In the genomic region with DNA sequence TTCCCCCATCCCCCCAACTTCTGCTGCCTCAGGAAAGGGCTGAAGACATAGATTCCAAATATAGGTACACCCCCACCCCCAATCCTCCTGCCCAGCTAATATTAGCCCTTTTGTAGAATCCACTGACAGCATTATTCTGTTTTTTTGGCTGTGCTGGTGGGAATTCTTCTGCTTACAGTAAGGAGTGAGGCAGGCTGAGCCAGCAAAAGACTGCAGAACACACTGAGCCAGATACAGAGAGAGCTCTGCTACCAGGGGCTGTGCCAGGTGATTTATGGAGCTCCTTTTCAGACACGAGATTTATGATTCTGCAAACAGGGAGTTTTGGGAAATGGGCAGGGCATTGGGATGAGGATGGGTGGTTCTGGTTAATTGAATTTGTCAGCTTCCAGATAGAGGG, we compare ENCODE assay signal across 25 cellular contexts.
"Had no signal": no experiment of that assay in that cellular context is flagged by ENCODE, and none has a peak within 500 bp of the region (broad histone marks: within the 10 kb centered on the region; RNA-seq: fewer than 3 reads in every experiment).

No MANE protein-coding gene starts in this region.

- H3K27ac ChIP-seq: ascending aorta, breast epithelium, foreskin keratinocyte, tibial artery had no signal

- H3K27me3 Mint-ChIP-seq: activated B cell treated with CpG ODN at 0.5 μM for 24 hours; activated T-cell treated with anti-CD3 and anti-CD28 coated beads, Interleukin-2, amount 50 U/mL, for 24 hours; progenitor cell of endocrine pancreas; stimulated activated naive CD8-positive, alpha-beta T cell treated with anti-CD3 and anti-CD28 coated beads, Interleukin-15, Interleukin-2, amounts not matched to agents 100 ng/mL and 50 ng/mL, for 24 hours had no signal

- H3K9me3 Mint-ChIP-seq: activated B cell treated with CpG ODN at 0.5 μM for 24 hours; activated naive CD4-positive, alpha-beta T cell treated with anti-CD3 and anti-CD28 coated beads, Interleukin-2, amount 50 U/mL, for 72 hours; activated T-helper 17 cell treated with anti-CD3 and anti-CD28 coated beads, Interleukin-2, amount 50 U/mL, for 72 hours had no signal

- ATAC-seq: activated CD4-positive, alpha-beta T cell treated with anti-CD3 and anti-CD28 coated beads for 36 hours; activated naive CD4-positive, alpha-beta T cell treated with anti-CD3 and anti-CD28 coated beads, Interleukin-2, amount 50 U/mL, for 72 hours; activated T-helper 17 cell treated with anti-CD3 and anti-CD28 coated beads, Interleukin-2, amount 50 U/mL, for 72 hours; foreskin keratinocyte; mucosa of descending colon; T-helper 17 cell had no signal

- H3K36me3 ChIP-seq: ascending aorta, breast epithelium, tibial artery had no signal

- DNase-seq: activated B cell treated with CpG ODN at 0.5 μM for 24 hours; activated CD4-positive, alpha-beta T cell treated with anti-CD3 and anti-CD28 coated beads for 36 hours; activated CD4-positive, alpha-beta T cell treated with anti-CD3 and anti-CD28 coated beads, Interleukin-2, amount 50 U/mL, for 4 hours; activated CD8-positive, alpha-beta memory T cell treated with anti-CD3 and anti-CD28 coated beads for 24 hours; activated CD8-positive, alpha-beta memory T cell treated with anti-CD3 and anti-CD28 coated beads, Interleukin-2, amount 50 U/mL, for 4 hours; activated T-cell treated with anti-CD3 and anti-CD28 coated beads, Interleukin-2, amount 50 U/mL, for 24 hours; effector CD4-positive, alpha-beta T cell; erythroblast; foreskin keratinocyte; hippocampal formation; mesenchymal stem cell; mucosa of descending colon; stimulated activated CD4-positive, alpha-beta T cell treated with anti-CD3 and anti-CD28 coated beads, Interleukin-12 subunit alpha, Interleukin-12 subunit beta, amount 100 ng/mL, for 4 hours; stimulated activated CD4-positive, alpha-beta T cell treated with anti-CD3 and anti-CD28 coated beads, Interleukin-4, amount 100 ng/mL, for 4 hours; substantia nigra; SW 1271; T-helper 17 cell; tibial artery had no signal

- H3K27ac Mint-ChIP-seq: activated B cell treated with CpG ODN at 0.5 μM for 24 hours; activated CD4-positive, alpha-beta T cell treated with anti-CD3 and anti-CD28 coated beads for 36 hours; activated naive CD4-positive, alpha-beta T cell treated with anti-CD3 and anti-CD28 coated beads, Interleukin-2, amount 50 U/mL, for 72 hours; activated T-cell treated with anti-CD3 and anti-CD28 coated beads, Interleukin-2, amount 50 U/mL, for 24 hours; activated T-helper 17 cell treated with anti-CD3 and anti-CD28 coated beads, Interleukin-2, amount 50 U/mL, for 72 hours; dendritic cell treated with granulocyte-macrophage colony-stimulating factor and Interleukin-4, amounts not matched to agents 40 ng/mL and 50 ng/mL, for 4 days; progenitor cell of endocrine pancreas; stimulated activated naive CD8-positive, alpha-beta T cell treated with anti-CD3 and anti-CD28 coated beads, Interleukin-15, Interleukin-2, amounts not matched to agents 100 ng/mL and 50 ng/mL, for 24 hours; T-helper 17 cell had no signal

- H3K4me3 ChIP-seq: ascending aorta, breast epithelium, mucosa of descending colon, tibial artery had no signal

- H3K4me1 ChIP-seq: ascending aorta, breast epithelium, foreskin keratinocyte had no signal

- H3K9me3 ChIP-seq: ascending aorta, breast epithelium, mucosa of descending colon, tibial artery had no signal

- H3K4me3 Mint-ChIP-seq: activated B cell treated with CpG ODN at 0.5 μM for 24 hours; activated CD4-positive, alpha-beta T cell treated with anti-CD3 and anti-CD28 coated beads for 36 hours; activated T-cell treated with anti-CD3 and anti-CD28 coated beads, Interleukin-2, amount 50 U/mL, for 24 hours; activated T-helper 17 cell treated with anti-CD3 and anti-CD28 coated beads, Interleukin-2, amount 50 U/mL, for 72 hours; dendritic cell treated with granulocyte-macrophage colony-stimulating factor and Interleukin-4, amounts not matched to agents 40 ng/mL and 50 ng/mL, for 4 days; stimulated activated naive CD8-positive, alpha-beta T cell treated with anti-CD3 and anti-CD28 coated beads, Interleukin-15, Interleukin-2, amounts not matched to agents 100 ng/mL and 50 ng/mL, for 24 hours; T-helper 17 cell had no signal

- H3K27me3 ChIP-seq: ascending aorta, breast epithelium, foreskin keratinocyte, tibial artery had no signal

- H3K4me1 Mint-ChIP-seq: activated B cell treated with CpG ODN at 0.5 μM for 24 hours; activated CD4-positive, alpha-beta T cell treated with anti-CD3 and anti-CD28 coated beads for 36 hours; activated T-helper 17 cell treated with anti-CD3 and anti-CD28 coated beads, Interleukin-2, amount 50 U/mL, for 72 hours; T-helper 17 cell had no signal
